20 cellular contexts compared by ENCODE assay signal in the genomic region with DNA sequence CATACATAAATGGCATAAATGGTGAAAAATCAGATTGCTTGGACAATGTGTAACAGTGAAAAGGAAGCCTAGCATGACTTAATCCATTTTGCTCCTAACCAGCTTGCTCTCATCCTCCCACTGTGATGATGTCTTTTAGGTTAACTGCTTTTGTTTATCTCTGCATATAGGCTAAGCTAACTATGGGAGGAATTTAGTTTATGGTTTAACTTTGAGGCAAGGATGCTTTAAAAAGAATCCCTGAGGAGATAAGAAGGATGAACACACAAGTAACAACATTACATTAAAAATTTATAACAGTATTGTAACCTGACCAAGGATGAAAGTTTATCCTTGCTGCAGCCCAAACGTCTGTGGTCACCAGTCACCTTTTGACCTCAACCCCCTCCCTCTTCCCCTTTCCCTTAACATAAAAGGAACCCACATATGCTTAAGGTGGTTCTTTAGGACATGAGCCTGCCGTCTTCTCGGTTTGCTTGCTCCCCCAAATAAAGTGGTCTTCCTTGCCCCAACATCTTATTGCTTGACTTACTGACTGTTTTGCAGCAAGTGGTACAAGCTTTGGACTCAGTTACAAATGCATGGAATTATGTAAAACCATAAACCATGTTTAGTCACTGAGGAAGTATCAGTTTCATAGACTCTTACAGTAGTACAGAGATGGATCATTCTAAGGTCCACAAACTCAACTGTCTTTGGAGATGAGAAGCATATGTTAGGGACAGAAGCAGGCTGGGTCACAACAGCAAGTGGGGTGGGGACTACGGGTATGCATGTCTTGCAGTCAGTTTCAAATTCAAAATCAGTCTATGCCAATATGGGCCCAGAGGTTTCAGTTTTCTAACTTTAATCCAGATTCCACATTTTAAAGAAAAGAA. TPM values are rescaled to one million over a fixed set of nuclear protein-coding genes. Genes with fewer than 3 reads are reported as not detected.
DNase-seq lines count a peak whose midpoint lies in the region; ATAC-seq and TF ChIP-seq lines count a peak whose summit lies in the region.
"Had no signal": no experiment of that assay in that cellular context is flagged by ENCODE, and none has a peak within 500 bp of the region (broad histone marks: within the 10 kb centered on the region; RNA-seq: fewer than 3 reads in every experiment).

No MANE protein-coding gene starts in this region.

- H3K27ac Mint-ChIP-seq in activated naive CD4-positive, alpha-beta T cell treated with anti-CD3 and anti-CD28 coated beads, Interleukin-2, amount 50 U/mL, for 72 hours: no peak overlapping the region
- no peak overlapping the region for H3K27ac Mint-ChIP-seq in stimulated activated effector memory CD8-positive, alpha-beta T cell treated with anti-CD3 and anti-CD28 coated beads, Interleukin-12 subunit alpha, Interleukin-12 subunit beta, amount 100 ng/mL, for 72 hours
- H3K27ac Mint-ChIP-seq: activated T-helper 1 cell treated with anti-CD3 and anti-CD28 coated beads, Interleukin-12 subunit alpha, Interleukin-12 subunit beta, Interleukin-2, Interleukin-4 antibody, amounts not matched to agents 30 ng/mL and 10 ng/mL and 1 ng/mL, durations not matched to agents 14 hours and 24 hours and 36 hours; CD8-positive, alpha-beta T cell; T-helper 2 cell treated with Interferon-gamma antibody and Interleukin-4, amounts not matched to agents 5 μg/mL and 100 μg/mL, for 36 hours had no signal

- TF ChIP-seq CTCF in right atrium auricular region (IDR thresholded peaks at IDR 0.05) (no peak), breast epithelium (IDR thresholded peaks at IDR 0.05) (no peak)

- H3K36me3 ChIP-seq in right atrium auricular region (no peaks in the 10 kb centered on the region), breast epithelium (no peaks in the 10 kb centered on the region)
- H3K36me3 ChIP-seq: heart left ventricle, pancreas had no signal

- peaks cover 6 to 10% of the 10 kb centered on the region in 2 donors for H3K9me3 Mint-ChIP-seq in activated naive CD4-positive, alpha-beta T cell treated with anti-CD3 and anti-CD28 coated beads, Interleukin-2, amount 50 U/mL, for 72 hours
- H3K9me3 Mint-ChIP-seq in stimulated activated effector memory CD8-positive, alpha-beta T cell treated with anti-CD3 and anti-CD28 coated beads, Interleukin-12 subunit alpha, Interleukin-12 subunit beta, amount 100 ng/mL, for 72 hours: peaks cover 7% of the 10 kb centered on the region
- H3K9me3 Mint-ChIP-seq: activated T-helper 1 cell treated with anti-CD3 and anti-CD28 coated beads, Interleukin-12 subunit alpha, Interleukin-12 subunit beta, Interleukin-2, Interleukin-4 antibody, amounts not matched to agents 30 ng/mL and 10 ng/mL and 1 ng/mL, durations not matched to agents 14 hours and 24 hours and 36 hours; T-helper 2 cell treated with Interferon-gamma antibody and Interleukin-4, amounts not matched to agents 5 μg/mL and 100 μg/mL, for 36 hours had no signal

- no peak overlapping the region for H3K4me3 Mint-ChIP-seq in stimulated activated effector memory CD8-positive, alpha-beta T cell treated with anti-CD3 and anti-CD28 coated beads, Interleukin-12 subunit alpha, Interleukin-12 subunit beta, amount 100 ng/mL, for 72 hours
- H3K4me3 Mint-ChIP-seq: activated T-helper 1 cell treated with anti-CD3 and anti-CD28 coated beads, Interleukin-12 subunit alpha, Interleukin-12 subunit beta, Interleukin-2, Interleukin-4 antibody, amounts not matched to agents 30 ng/mL and 10 ng/mL and 1 ng/mL, durations not matched to agents 14 hours and 24 hours and 36 hours; CD8-positive, alpha-beta T cell; T-helper 2 cell treated with Interferon-gamma antibody and Interleukin-4, amounts not matched to agents 5 μg/mL and 100 μg/mL, for 36 hours had no signal

- peak; percentile 61 to 88 for ATAC-seq in activated naive CD4-positive, alpha-beta T cell treated with anti-CD3 and anti-CD28 coated beads, Interleukin-2, amount 50 U/mL, for 72 hours
- ATAC-seq in HG02678 (IDR thresholded peaks at IDR 0.05; ENCODE audit: unreplicated experiment) (peak; percentile 92), HG03432 (IDR thresholded peaks at IDR 0.05; ENCODE audit: unreplicated experiment) (peak; percentile 90), HG02588 (IDR thresholded peaks at IDR 0.05; ENCODE audit: unreplicated experiment) (no peak)
- peak; percentile 45 for ATAC-seq in stimulated activated effector memory CD8-positive, alpha-beta T cell treated with anti-CD3 and anti-CD28 coated beads, Interleukin-12 subunit alpha, Interleukin-12 subunit beta, amount 100 ng/mL, for 72 hours
- ATAC-seq: CD8-positive, alpha-beta T cell; heart left ventricle; K562; pancreas had no signal

- TF ChIP-seq POLR2A in breast epithelium (IDR thresholded peaks at IDR 0.05): no peak

- H3K9me3 ChIP-seq in right atrium auricular region: no peaks in the 10 kb centered on the region
- no peaks in the 10 kb centered on the region for H3K9me3 ChIP-seq in breast epithelium
- H3K9me3 ChIP-seq: pancreas had no signal

- H3K4me1 ChIP-seq in right atrium auricular region (no peaks in the 10 kb centered on the region), breast epithelium (no peaks in the 10 kb centered on the region)
- H3K4me1 ChIP-seq: pancreas had no signal

- DNase-seq in activated naive CD4-positive, alpha-beta T cell treated with anti-CD3 and anti-CD28 coated beads, Interleukin-2, amount 50 U/mL, for 72 hours (ENCODE audit: low spot score in 2 of 2): no peak
- DNase-seq in activated naive CD4-positive, alpha-beta T cell (lab: John Stamatoyannopoulos, UW): no peak
- no peak for DNase-seq in stimulated activated effector memory CD8-positive, alpha-beta T cell treated with anti-CD3 and anti-CD28 coated beads, Interleukin-12 subunit alpha, Interleukin-12 subunit beta, amount 100 ng/mL, for 72 hours (ENCODE audit: low spot score in 2 of 2)
- DNase-seq in right atrium auricular region (ENCODE audit: low spot score) (no peak), breast epithelium (ENCODE audit: low spot score in 2 of 2) (no peak)
- DNase-seq: ACHN; activated CD4-positive, alpha-beta T cell treated with anti-CD3 and anti-CD28 coated beads, Interleukin-2, amount 50 U/mL, for 4 hours; CD8-positive, alpha-beta T cell; heart left ventricle; NCI-H1436; NCI-H524 treated with DMSO at 0.1 percent for 48 hours; pancreas had no signal

- H3K27me3 ChIP-seq in right atrium auricular region: no peaks in the 10 kb centered on the region
- no peaks in the 10 kb centered on the region for H3K27me3 ChIP-seq in breast epithelium
- H3K27me3 ChIP-seq: pancreas had no signal

- H3K4me1 Mint-ChIP-seq in stimulated activated effector memory CD8-positive, alpha-beta T cell treated with anti-CD3 and anti-CD28 coated beads, Interleukin-12 subunit alpha, Interleukin-12 subunit beta, amount 100 ng/mL, for 72 hours: no peaks in the 10 kb centered on the region

- intact Hi-C loops in breast epithelium (cut with DNase I; ENCODE audit: low total_unique reads): no loop called here

- H3K27ac ChIP-seq in right atrium auricular region (no peak overlapping the region), breast epithelium (no peak overlapping the region)
- H3K27ac ChIP-seq: heart left ventricle, pancreas had no signal

- H3K36me3 Mint-ChIP-seq in activated naive CD4-positive, alpha-beta T cell treated with anti-CD3 and anti-CD28 coated beads, Interleukin-2, amount 50 U/mL, for 72 hours: peaks cover 5 to 6% of the 10 kb centered on the region in 2 donors
- no peaks in the 10 kb centered on the region for H3K36me3 Mint-ChIP-seq in stimulated activated effector memory CD8-positive, alpha-beta T cell treated with anti-CD3 and anti-CD28 coated beads, Interleukin-12 subunit alpha, Interleukin-12 subunit beta, amount 100 ng/mL, for 72 hours
- H3K36me3 Mint-ChIP-seq: CD8-positive, alpha-beta T cell had no signal

- H3K4me3 ChIP-seq in right atrium auricular region (no peak overlapping the region), breast epithelium (no peak overlapping the region)
- H3K4me3 ChIP-seq: heart left ventricle, K562, pancreas had no signal

RNA-seq across cellular contexts. Expression of a gene that starts 31.3 kb away (rescaled TPM):
- not detected for total RNA-seq in activated naive CD4-positive, alpha-beta T cell treated with anti-CD3 and anti-CD28 coated beads, Interleukin-2, amount 50 U/mL, for 72 hours
- total RNA-seq in right atrium auricular region (not detected), breast epithelium (not detected)
- total RNA-seq: activated T-helper 1 cell treated with anti-CD3 and anti-CD28 coated beads, Interleukin-12 subunit alpha, Interleukin-12 subunit beta, Interleukin-2, Interleukin-4 antibody, amounts not matched to agents 30 ng/mL and 10 ng/mL and 1 ng/mL, durations not matched to agents 14 hours and 24 hours and 36 hours; CD8-positive, alpha-beta T cell; epithelial cell of proximal tubule; heart left ventricle; K562; pancreas; temporal lobe had no signal
